In genomic region chr9:19104528-19105282, GRCh38 we compare ENCODE assay signal across 17 cellular contexts. TPM values are rescaled to one million over a fixed set of nuclear protein-coding genes. Genes with fewer than 3 reads are reported as not detected.
A peak's percentile ranks its signal among the peaks of the same experiment; 100 is the strongest.
DNase-seq lines count a peak whose midpoint lies in the region; ATAC-seq and TF ChIP-seq lines count a peak whose summit lies in the region.
"Had no signal": no experiment of that assay in that cellular context is flagged by ENCODE, and none has a peak within 500 bp of the region (broad histone marks: within the 10 kb centered on the region; RNA-seq: fewer than 3 reads in every experiment).

No MANE protein-coding gene starts in this region.

- no peak overlapping the region for H3K4me3 ChIP-seq in Karpas-422 (ENCODE audit: low read length)
- H3K4me3 ChIP-seq: BLaER1 treated with 17β-estradiol and CSF1 and Interleukin-3, amounts not matched to agents 10 nM and 100 nM; lower lobe of right lung; psoas muscle had no signal

- H3K27ac Mint-ChIP-seq in CD4-positive, alpha-beta T cell, result peak overlapping the region; percentile 98
- H3K27ac Mint-ChIP-seq in brain (peak overlapping the region in 3 of 5 experiments; percentile 22 to 34 (median 33)), nephron (peak overlapping the region; percentile 95 to 98 (median 95)), WTC11 (no peak overlapping the region; the same call in 1 of the 2 replicates)
- H3K27ac Mint-ChIP-seq: activated T-cell treated with anti-CD3 and anti-CD28 coated beads, Interleukin-2, amount 50 U/mL, for 24 hours had no signal

- no peak overlapping the region for H3K27ac ChIP-seq in CD4-positive, alpha-beta T cell (ENCODE audit: low read depth, low read length)
- no peak overlapping the region for H3K27ac ChIP-seq in Karpas-422 (ENCODE audit: low read length)
- H3K27ac ChIP-seq: lower lobe of right lung had no signal

- peaks cover 17% of the 10 kb centered on the region for H3K4me1 ChIP-seq in Karpas-422 (ENCODE audit: low read length)

- no peak overlapping the region for H3K9ac ChIP-seq in Karpas-422 (ENCODE audit: low read length)
- H3K9ac ChIP-seq: BLaER1 treated with 17β-estradiol and CSF1 and Interleukin-3, amounts not matched to agents 10 nM and 100 nM had no signal

- H4K20me1 ChIP-seq in Karpas-422 (ENCODE audit: insufficient read depth, low read depth, low read length), result no peaks in the 10 kb centered on the region; the same call in 1 of the 2 replicates

- H3K4me3 Mint-ChIP-seq in CD4-positive, alpha-beta T cell, result peak overlapping the region; percentile 25
- peak overlapping the region in 1 of 5 experiments; percentile 23 for H3K4me3 Mint-ChIP-seq in brain
- H3K4me3 Mint-ChIP-seq in nephron, result peak overlapping the region; percentile 47 to 66 (median 66)
- H3K4me3 Mint-ChIP-seq in WTC11, result no peak overlapping the region

- intact Hi-C loops in CD4-positive, alpha-beta T cell (cut with DNase I, micrococcal nuclease), result loop anchor here (2.0 to 5.0 kb wide), 4 partner anchors 16 to 128 kb away; partner anchors contain the start of gene DENND4C (in 1 of the 2)

- H3K36me3 ChIP-seq in Karpas-422 (ENCODE audit: insufficient read depth, low read length), result peaks cover 8% of the 10 kb centered on the region; the same call in 1 of the 2 replicates

- H3K9me3 Mint-ChIP-seq in CD4-positive, alpha-beta T cell, result no peaks in the 10 kb centered on the region
- H3K9me3 Mint-ChIP-seq in brain (peaks cover 0 to 5% (median 0%) of the 10 kb centered on the region in 5 experiments), nephron (no peaks in the 10 kb centered on the region), WTC11 (no peaks in the 10 kb centered on the region)
- H3K9me3 Mint-ChIP-seq: activated T-cell treated with anti-CD3 and anti-CD28 coated beads, Interleukin-2, amount 50 U/mL, for 24 hours had no signal

- H3K9me3 ChIP-seq in CD4-positive, alpha-beta T cell (ENCODE audit: control insufficient read depth, low read length), result no peaks in the 10 kb centered on the region
- no peaks in the 10 kb centered on the region for H3K9me3 ChIP-seq in Karpas-422 (ENCODE audit: low read length)
- H3K9me3 ChIP-seq: BLaER1 treated with 17β-estradiol and CSF1 and Interleukin-3, amounts not matched to agents 10 nM and 100 nM; lower lobe of right lung; psoas muscle had no signal

- H3K27me3 ChIP-seq in CD4-positive, alpha-beta T cell (ENCODE audit: control insufficient read depth, insufficient read depth, low read length), result no peaks in the 10 kb centered on the region
- H3K27me3 ChIP-seq in Karpas-422 (ENCODE audit: low read length), result no peaks in the 10 kb centered on the region
- H3K27me3 ChIP-seq: BLaER1 treated with 17β-estradiol and CSF1 and Interleukin-3, amounts not matched to agents 10 nM and 100 nM had no signal

- H3K27me3 Mint-ChIP-seq in CD4-positive, alpha-beta T cell, result no peaks in the 10 kb centered on the region
- H3K27me3 Mint-ChIP-seq in brain (peaks cover 4% of the 10 kb centered on the region), nephron (ENCODE audit: low read depth) (no peaks in the 10 kb centered on the region), WTC11 (ENCODE audit: low read depth) (no peaks in the 10 kb centered on the region)
- H3K27me3 Mint-ChIP-seq: activated T-cell treated with anti-CD3 and anti-CD28 coated beads, Interleukin-2, amount 50 U/mL, for 24 hours had no signal

- DNase-seq in CD4-positive, alpha-beta T cell, result no peak
- no peak for DNase-seq in Karpas-422
- DNase-seq in stimulated activated CD4-positive, alpha-beta T cell treated with anti-CD3 and anti-CD28 coated beads, Interleukin-4, amount 100 ng/mL, for 4 hours, result no peak
- no peak for DNase-seq in WTC11 (ENCODE audit: low spot score)
- DNase-seq: activated T-cell treated with anti-CD3 and anti-CD28 coated beads, Interleukin-2, amount 50 U/mL, for 24 hours; aorta; GF-D8; KBM-7; lower lobe of right lung; psoas muscle; stimulated activated CD4-positive, alpha-beta T cell treated with anti-CD3 and anti-CD28 coated beads, Interleukin-4, amount 100 ng/mL, for 24 hours; stimulated activated naive CD4-positive, alpha-beta T cell treated with Interleukin-2 at 50 U/mL for 16 hours had no signal

- CTCF ChIA-PET in CD4-positive, alpha-beta T cell (lab: Charles Lee), result interaction anchor here (0.6 kb wide), 1 partner anchor 96 kb away, joined by 3 read pairs; no protein-coding TSS in a partner anchor
- CTCF ChIA-PET in WTC11 (lab: Charles Lee), result interaction anchor here (1.0 to 1.1 kb wide), 2 partner anchors 55 to 56 kb away, joined by 3 to 4 read pairs; partner anchors contain the start of gene RRAGA

- peak overlapping the region; percentile 51 for H2AFZ ChIP-seq in Karpas-422 (ENCODE audit: low read length)

- H3K4me2 ChIP-seq in Karpas-422 (ENCODE audit: low read depth, low read length, poor library complexity, severe bottlenecking), result no peak overlapping the region
- H3K4me2 ChIP-seq: BLaER1 treated with 17β-estradiol and CSF1 and Interleukin-3, amounts not matched to agents 10 nM and 100 nM had no signal

- POLR2A ChIA-PET in CD4-positive, alpha-beta T cell (lab: Charles Lee), result interaction anchor here (1.2 kb wide), 1 partner anchor 20 kb away, joined by 6 read pairs; no protein-coding TSS in a partner anchor
- POLR2A ChIA-PET in WTC11 (lab: Charles Lee), result interaction anchor here (1.0 kb wide), 1 partner anchor 11 kb away, joined by 3 read pairs; no protein-coding TSS in a partner anchor

- H3K79me2 ChIP-seq in Karpas-422 (ENCODE audit: low read length), result peaks cover 30% of the 10 kb centered on the region

- H3K36me3 Mint-ChIP-seq in CD4-positive, alpha-beta T cell (ENCODE audit: low read depth), result peaks cover 20% of the 10 kb centered on the region
- peaks cover 12% of the 10 kb centered on the region for H3K36me3 Mint-ChIP-seq in brain
- H3K36me3 Mint-ChIP-seq in nephron (ENCODE audit: low read depth), result peaks cover 5% of the 10 kb centered on the region
- peaks cover 9% of the 10 kb centered on the region for H3K36me3 Mint-ChIP-seq in WTC11

- no peak for ATAC-seq in CD4-positive, alpha-beta T cell (ENCODE audit: poor library complexity)
- ATAC-seq in GM19023 (IDR thresholded peaks at IDR 0.05; ENCODE audit: unreplicated experiment) (no peak), HG02938 (IDR thresholded peaks at IDR 0.05; ENCODE audit: unreplicated experiment) (no peak), WTC11 (no peak)
- ATAC-seq: lower lobe of right lung, psoas muscle had no signal

- no peaks in the 10 kb centered on the region for H3K9me2 ChIP-seq in Karpas-422 (replicated peaks; ENCODE audit: insufficient read depth, low read length)

- peaks cover 27% of the 10 kb centered on the region for H3K4me1 Mint-ChIP-seq in CD4-positive, alpha-beta T cell (ENCODE audit: low read depth)
- peaks cover 24% of the 10 kb centered on the region for H3K4me1 Mint-ChIP-seq in brain
- peaks cover 30% of the 10 kb centered on the region for H3K4me1 Mint-ChIP-seq in nephron
- H3K4me1 Mint-ChIP-seq in WTC11, result peaks cover 19% of the 10 kb centered on the region

- TF ChIP-seq CTCF in CD4-positive, alpha-beta T cell (IDR thresholded peaks at IDR 0.05), result no peak
- no peak for TF ChIP-seq CTCF in brain (conservative IDR thresholded peaks at IDR 0.05)
- TF ChIP-seq CTCF in nephron (IDR thresholded peaks at IDR 0.05; ENCODE audit: unreplicated experiment in 3 of 3), result no peak
- no peak for TF ChIP-seq CTCF in WTC11 (IDR thresholded peaks at IDR 0.05)

TF ChIP-seq in WTC11, 78 proteins besides CTCF, POLR2A, EP300 and RAD21:
- no peak for TF ChIP-seq ZNF281 (CRISPR knock-in tag; IDR thresholded peaks at IDR 0.05)

RNA-seq across cellular contexts. Expression of gene HAUS6, which starts 2.0 kb away (rescaled TPM):
- total RNA-seq in CD4-positive, alpha-beta T cell, result 10 to 100 TPM; 14.9 to 17.2 TPM
- 23.2 and 32.6 TPM in 2 replicates for total RNA-seq in Karpas-422 (2014; rRNA removed; shearing (Covaris generic); ENCODE audit: low replicate concordance)
- polyA plus RNA-seq in brain (ENCODE audit: insufficient read depth, low read depth, low replicate concordance), result 5.6 TPM
- 37.9 to 43.3 TPM (median 39.8 TPM) in 3 replicates for total RNA-seq in WTC11 (2021)

RNA-seq across cellular contexts. Expression of gene PLIN2, which starts 22.6 kb away (rescaled TPM):
- total RNA-seq in CD4-positive, alpha-beta T cell, result 10 to 100 TPM; 68.8 to 70.7 TPM
- 41.6 and 58.5 TPM in 2 replicates for total RNA-seq in Karpas-422 (2014; rRNA removed; shearing (Covaris generic); ENCODE audit: low replicate concordance)
- polyA plus RNA-seq in brain (ENCODE audit: insufficient read depth, low read depth, low replicate concordance), result 101 TPM
- 19.9 to 24.9 TPM (median 23.0 TPM) in 3 replicates for total RNA-seq in WTC11 (2021)

RNA-seq across cellular contexts. Expression of gene RRAGA, which starts 55.5 kb away (rescaled TPM):
- 10 to 100 TPM; 34.4 to 34.7 TPM for total RNA-seq in CD4-positive, alpha-beta T cell
- 23.8 and 32.0 TPM in 2 replicates for total RNA-seq in Karpas-422 (2014; rRNA removed; shearing (Covaris generic); ENCODE audit: low replicate concordance)
- 217 TPM for polyA plus RNA-seq in brain (ENCODE audit: insufficient read depth, low read depth, low replicate concordance)
- 48.0 to 50.1 TPM (median 48.7 TPM) in 3 replicates for total RNA-seq in WTC11 (2021)
